ENCODE assay signal across 9 cellular contexts in the genomic region with DNA sequence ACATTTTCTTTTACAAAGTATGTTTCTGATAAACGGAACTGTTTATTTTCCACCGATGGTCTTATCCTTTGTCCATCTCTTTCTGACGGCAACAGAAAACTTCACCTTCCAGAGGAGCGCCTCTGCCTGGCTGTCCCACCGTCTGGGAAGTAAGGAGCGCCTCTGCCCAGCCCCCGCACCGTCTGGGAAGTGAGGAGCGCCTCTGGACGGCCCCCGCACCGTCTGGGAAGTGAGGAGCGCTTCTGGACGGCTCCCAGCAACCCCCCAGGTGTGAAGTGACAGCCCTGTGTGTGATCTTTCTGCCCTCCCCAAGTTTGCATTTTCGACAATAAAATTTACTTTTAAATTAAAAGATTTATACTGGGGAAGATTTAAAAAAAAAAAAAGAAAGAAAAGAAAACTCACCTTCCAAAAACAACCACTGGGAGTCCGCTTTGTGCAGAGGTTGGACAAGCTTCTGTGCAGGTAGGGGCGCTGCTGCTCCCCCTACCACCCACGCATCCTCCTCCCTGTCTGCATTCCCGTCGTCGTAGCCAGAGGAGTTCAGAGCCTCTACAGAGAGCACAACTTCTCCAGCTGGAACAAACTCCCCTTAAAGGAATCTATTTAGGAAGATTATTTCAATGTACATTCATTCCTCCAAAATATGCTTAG. TPM values are rescaled to one million over a fixed set of nuclear protein-coding genes. Genes with fewer than 3 reads are reported as not detected.
A peak's percentile ranks its signal among the peaks of the same experiment; 100 is the strongest.
DNase-seq lines count a peak whose midpoint lies in the region; ATAC-seq and TF ChIP-seq lines count a peak whose summit lies in the region.
"Had no signal": no experiment of that assay in that cellular context is flagged by ENCODE, and none has a peak within 500 bp of the region (broad histone marks: within the 10 kb centered on the region; RNA-seq: fewer than 3 reads in every experiment).

No MANE protein-coding gene starts in this region.

- peak; percentile 90 for DNase-seq in H7
- DNase-seq in mesenchymal stem cell = no peak
- DNase-seq in activated CD4-positive, CD25-positive, alpha-beta regulatory T cell treated with anti-CD3 and anti-CD28 coated beads, Interleukin-2, amount 50 U/mL, for 72 hours = no peak
- no peak for DNase-seq in T1000 (lab: John Stamatoyannopoulos, UW)

- no peak overlapping the region for H3K14ac ChIP-seq in mesenchymal stem cell (ENCODE audit: low read length in 2 of 2)

- H3K9me3 ChIP-seq in BLaER1 (peaks cover 26% of the 10 kb centered on the region), mesenchymal stem cell (ENCODE audit: control insufficient read depth, low read length) (peaks cover under 1% of the 10 kb centered on the region)

- H3K27me3 ChIP-seq in BLaER1 (no peaks in the 10 kb centered on the region), H7 (ENCODE audit: control insufficient read depth, insufficient read depth, low read length) (no peaks in the 10 kb centered on the region), mesenchymal stem cell (ENCODE audit: control insufficient read depth in 1 of 2, insufficient read depth in 1 of 2, low read length in 2 of 2) (no peaks in the 10 kb centered on the region)

- no peaks in the 10 kb centered on the region for H4K20me1 ChIP-seq in BLaER1

- peak overlapping the region in 4 of 5 experiments; percentile 21 to 80 (median 67) for H3K27ac Mint-ChIP-seq in brain

- peaks cover 8 to 24% (median 18%) of the 10 kb centered on the region in 5 experiments for H3K9me3 Mint-ChIP-seq in brain

- H3K36me3 ChIP-seq in BLaER1 (no peaks in the 10 kb centered on the region), H7 (replicated peaks; ENCODE audit: control insufficient read depth, insufficient read depth, low read length) (no peaks in the 10 kb centered on the region), mesenchymal stem cell (ENCODE audit: control insufficient read depth in 1 of 2, insufficient read depth in 2 of 2, low read depth in 1 of 2, low read length in 2 of 2) (no peaks in the 10 kb centered on the region)

- H3K4me2 ChIP-seq in BLaER1 (peak overlapping the region; percentile 76), mesenchymal stem cell (ENCODE audit: low read length, poor library complexity, severe bottlenecking) (no peak overlapping the region)

- no peak overlapping the region for H3K23ac ChIP-seq in mesenchymal stem cell (ENCODE audit: low read length in 2 of 2)

- ATAC-seq in HG02970 (IDR thresholded peaks at IDR 0.05; ENCODE audit: low FRiP score, unreplicated experiment) = no peak
- no peak for ATAC-seq in GM18519 (IDR thresholded peaks at IDR 0.05; ENCODE audit: low FRiP score, unreplicated experiment)

- peak overlapping the region in 2 of 5 experiments; percentile 23 to 87 for H3K4me3 Mint-ChIP-seq in brain

- H3K18ac ChIP-seq in mesenchymal stem cell (ENCODE audit: low read depth in 1 of 2, low read length in 2 of 2) = no peak overlapping the region

- H2AK5ac ChIP-seq in mesenchymal stem cell (ENCODE audit: low read length, severe bottlenecking) = no peak overlapping the region

- H3K27ac ChIP-seq in BLaER1 (peak overlapping the region; percentile 60; the same call in 1 of the 2 replicates), mesenchymal stem cell (ENCODE audit: low read length, poor library complexity, severe bottlenecking) (no peak overlapping the region)

- no peak overlapping the region for H2BK5ac ChIP-seq in mesenchymal stem cell (ENCODE audit: low read depth, low read length, poor library complexity, severe bottlenecking)

- H3K9ac ChIP-seq in BLaER1 (0 out of 2 replicates have a peak overlapping the region, but pooled peaks have one; percentile 16), mesenchymal stem cell (ENCODE audit: low read length) (peak overlapping the region; percentile 47)

- H3K4ac ChIP-seq in mesenchymal stem cell (ENCODE audit: low read depth in 1 of 2, low read length in 2 of 2) = no peak overlapping the region

- peaks cover 5% of the 10 kb centered on the region for H3K36me3 Mint-ChIP-seq in brain

- H3K27me3 Mint-ChIP-seq in brain = peaks cover 13% of the 10 kb centered on the region

- H2BK120ac ChIP-seq in mesenchymal stem cell (ENCODE audit: low read depth, low read length) = no peak overlapping the region

- H4K8ac ChIP-seq in mesenchymal stem cell (ENCODE audit: low read length) = no peak overlapping the region

- no peak overlapping the region for H2BK12ac ChIP-seq in mesenchymal stem cell (ENCODE audit: low read length in 2 of 2)

- H3K4me1 Mint-ChIP-seq in brain = peaks cover 18% of the 10 kb centered on the region

- H2AFZ ChIP-seq in mesenchymal stem cell (ENCODE audit: low read depth, low read length) = no peak overlapping the region

- H3K79me1 ChIP-seq in mesenchymal stem cell (replicated peaks; ENCODE audit: low read length, poor library complexity, severe bottlenecking) = peaks cover 7% of the 10 kb centered on the region

- TF ChIP-seq CTCF in brain (conservative IDR thresholded peaks at IDR 0.05) = peak; percentile 41 to 61

- WGBS in mesenchymal stem cell = 66% methylated on average over 14 of the region's 21 CpGs

- H3K4me1 ChIP-seq in BLaER1 = peaks cover 28% of the 10 kb centered on the region
- peaks cover 16% of the 10 kb centered on the region for H3K4me1 ChIP-seq in mesenchymal stem cell (ENCODE audit: control insufficient read depth, insufficient read depth, low read depth, low read length)

- no peak overlapping the region for H4K91ac ChIP-seq in mesenchymal stem cell (ENCODE audit: low read length)

- no peak overlapping the region; the same call in 1 of the 2 replicates for H3K4me3 ChIP-seq in BLaER1
- no peak overlapping the region for H3K4me3 ChIP-seq in H7 (ENCODE audit: insufficient read depth, low read depth, low read length)
- H3K4me3 ChIP-seq in mesenchymal stem cell (ENCODE audit: insufficient read depth in 1 of 2, low read depth in 1 of 2, low read length in 2 of 2) = peak overlapping the region in 1 of 2 experiments; percentile 76

- no peak overlapping the region for H2BK15ac ChIP-seq in mesenchymal stem cell (ENCODE audit: low read depth, poor library complexity, severe bottlenecking)

RNA-seq across cellular contexts. Expression of a gene that starts 1.0 kb away (rescaled TPM):
- 4.4 and 6.5 TPM in 2 replicates for total RNA-seq in H7 (2014; rRNA removed; shearing (Covaris generic))
- polyA plus RNA-seq in brain (ENCODE audit: insufficient read depth, low read depth, low replicate concordance) = 49.9 TPM
- 5.4 TPM for polyA plus RNA-seq in mesenchymal stem cell (2013, experiment 1 of 2)
- 5.1 TPM for polyA plus RNA-seq in mesenchymal stem cell (2013, experiment 2 of 2)

RNA-seq across cellular contexts. Expression of a gene that starts 23.7 kb away (rescaled TPM):
- not detected in 2 replicates for total RNA-seq in H7 (2014; rRNA removed; shearing (Covaris generic))
- not detected for polyA plus RNA-seq in brain (ENCODE audit: insufficient read depth, low read depth, low replicate concordance)
- polyA plus RNA-seq in mesenchymal stem cell (2013, experiment 1 of 2) = not detected
- not detected for polyA plus RNA-seq in mesenchymal stem cell (2013, experiment 2 of 2)
- total RNA-seq: HT1080 had no signal

RNA-seq across cellular contexts. Expression of a gene that starts 32.9 kb away (rescaled TPM):
- 1.5 and 2.0 TPM in 2 replicates for total RNA-seq in H7 (2014; rRNA removed; shearing (Covaris generic))
- 6.7 TPM for polyA plus RNA-seq in brain (ENCODE audit: insufficient read depth, low read depth, low replicate concordance)
- 121 TPM for polyA plus RNA-seq in mesenchymal stem cell (2013, experiment 1 of 2)
- polyA plus RNA-seq in mesenchymal stem cell (2013, experiment 2 of 2) = 121 TPM

RNA-seq across cellular contexts. Expression of a gene that starts 39.8 kb away (rescaled TPM):
- 2.7 and 3.9 TPM in 2 replicates for total RNA-seq in H7 (2014; rRNA removed; shearing (Covaris generic))
- polyA plus RNA-seq in brain (ENCODE audit: insufficient read depth, low read depth, low replicate concordance) = 1.1 TPM
- polyA plus RNA-seq in mesenchymal stem cell (2013, experiment 1 of 2) = 5.2 TPM
- polyA plus RNA-seq in mesenchymal stem cell (2013, experiment 2 of 2) = 5.4 TPM
- total RNA-seq: HT1080 had no signal

RNA-seq across cellular contexts. Expression of a gene that starts 59.5 kb away (rescaled TPM):
- 1.1 and 3.5 TPM in 2 replicates for total RNA-seq in H7 (2014; rRNA removed; shearing (Covaris generic))
- polyA plus RNA-seq in brain (ENCODE audit: insufficient read depth, low read depth, low replicate concordance) = 14.1 TPM
- 13.4 TPM for polyA plus RNA-seq in mesenchymal stem cell (2013, experiment 1 of 2)
- 14.5 TPM for polyA plus RNA-seq in mesenchymal stem cell (2013, experiment 2 of 2)
